ENCODE assay signal across 1 cellular context in the genomic region with DNA sequence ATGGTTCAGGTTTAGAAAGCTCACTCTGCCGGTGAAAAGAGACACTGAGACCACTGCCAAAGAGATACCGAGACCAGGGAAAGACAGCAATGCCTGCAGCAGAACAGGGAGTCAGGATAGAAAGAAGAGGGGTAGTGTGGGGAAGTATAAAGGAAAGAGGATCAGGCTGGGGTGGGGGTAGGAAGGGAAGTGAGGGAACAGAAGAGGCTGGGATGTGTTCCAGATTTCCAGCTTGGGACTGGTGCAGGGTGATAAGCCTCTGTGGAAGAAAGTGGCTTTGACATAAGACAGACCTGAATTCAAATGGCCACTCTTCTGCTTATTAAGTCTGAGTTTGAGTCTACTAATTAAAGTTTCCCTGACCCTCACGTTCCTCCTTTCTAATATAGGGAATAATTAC.
TF ChIP-seq lines count a peak whose summit lies in the region.

No MANE protein-coding gene starts in this region.

TF ChIP-seq in K562, 482 proteins besides CTCF, POLR2A, EP300 and RAD21 (continued from another document):
- TF ChIP-seq SMARCE1 (IDR thresholded peaks at IDR 0.05): 0 out of 2 replicates have a peak, but pooled peaks have one; percentile 44
- TF ChIP-seq MTA2 (IDR thresholded peaks at IDR 0.05; ENCODE audit: low read depth): peak; percentile 54; the same call in 1 of the 2 replicates
- TF ChIP-seq ELF4 (CRISPR knock-in tag; IDR thresholded peaks at IDR 0.05): peak; percentile 77; the same call in 1 of the 2 replicates
- no peak for TF ChIP-seq ZNF134 (CRISPR knock-in tag; conservative IDR thresholded peaks at IDR 0.05)
- peak; percentile 33; the same call in 1 of the 2 replicates for TF ChIP-seq SMARCA4 (IDR thresholded peaks at IDR 0.05)
- peak; percentile 21; the same call in 1 of the 2 replicates for TF ChIP-seq CBFA2T2 (conservative IDR thresholded peaks at IDR 0.05)
- peak; percentile 77 for TF ChIP-seq ARID1B (IDR thresholded peaks at IDR 0.05)
- no peak for TF ChIP-seq PHB2 (IDR thresholded peaks at IDR 0.05; ENCODE audit: low read depth)
- no peak for TF ChIP-seq TEAD1 (CRISPR knock-in tag; IDR thresholded peaks at IDR 0.05)
- TF ChIP-seq KLF1 (tag; IDR thresholded peaks at IDR 0.05): no peak
